In the genomic region with DNA sequence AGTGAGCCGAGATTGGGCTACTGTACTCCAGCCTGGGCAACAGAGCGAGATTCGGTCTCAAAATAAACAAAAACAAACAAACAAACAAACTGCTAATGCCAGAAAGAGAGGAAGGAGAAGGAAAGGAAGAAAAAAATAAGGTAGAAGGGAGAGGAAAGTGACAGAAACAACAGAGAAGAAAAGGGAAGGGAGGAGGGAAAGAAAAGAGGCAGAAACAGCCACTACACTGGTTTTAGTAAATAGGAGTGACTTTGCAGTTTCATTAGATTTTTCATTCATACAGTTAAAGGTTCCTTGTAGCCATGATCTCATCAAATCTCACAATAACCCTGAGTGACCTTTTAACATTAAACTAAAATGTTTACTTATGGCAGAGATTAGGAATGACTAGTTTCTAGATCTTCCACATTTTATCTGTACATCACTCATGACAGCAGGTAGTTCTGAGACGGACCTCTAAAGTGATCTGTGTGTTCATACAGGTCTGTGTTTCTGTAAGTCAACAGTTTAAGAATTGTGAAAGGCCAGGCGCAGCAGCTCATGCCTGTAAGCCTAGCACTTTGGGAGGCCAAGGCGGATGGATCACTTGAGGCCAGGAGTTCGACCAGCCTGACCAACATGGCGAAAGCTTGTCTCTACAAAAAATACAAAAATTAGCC, we compare ENCODE assay signal across 10 cellular contexts.
DNase-seq lines count a peak whose midpoint lies in the region; ATAC-seq and TF ChIP-seq lines count a peak whose summit lies in the region.
"Had no signal": no experiment of that assay in that cellular context is flagged by ENCODE, and none has a peak within 500 bp of the region (broad histone marks: within the 10 kb centered on the region; RNA-seq: fewer than 3 reads in every experiment).

No MANE protein-coding gene starts in this region.

- intact Hi-C loops in activated B cell treated with CpG ODN at 0.5 μM for 24 hours (cut with micrococcal nuclease) (no loop called here), thyroid gland (cut with DNase I) (no loop called here)

- peaks cover 85 to 93% of the 10 kb centered on the region in 2 donors for H3K4me1 ChIP-seq in thyroid gland

- no peaks in the 10 kb centered on the region for H3K27me3 ChIP-seq in thyroid gland

- peak overlapping the region; percentile 99 for H3K27ac Mint-ChIP-seq in activated T-cell treated with anti-CD3 and anti-CD28 coated beads, Interleukin-2, amount 50 U/mL, for 24 hours
- H3K27ac Mint-ChIP-seq in activated B cell treated with CpG ODN at 0.5 μM for 24 hours (peak overlapping the region; percentile 77), immature natural killer cell (peak overlapping the region in 5 of 6 donors; percentile 30 to 87 (median 73))

- ATAC-seq in activated B cell treated with CpG ODN at 0.5 μM for 24 hours (ENCODE audit: low read depth) = no peak
- no peak for ATAC-seq in GM18519 (IDR thresholded peaks at IDR 0.05; ENCODE audit: low FRiP score, unreplicated experiment)
- ATAC-seq in GM18520 (IDR thresholded peaks at IDR 0.05; ENCODE audit: unreplicated experiment) = no peak

- peak overlapping the region; percentile 43 for H3K4me3 Mint-ChIP-seq in activated T-cell treated with anti-CD3 and anti-CD28 coated beads, Interleukin-2, amount 50 U/mL, for 24 hours
- peak overlapping the region; percentile 48 for H3K4me3 Mint-ChIP-seq in activated B cell treated with CpG ODN at 0.5 μM for 24 hours
- peak overlapping the region in 4 of 5 donors; percentile 20 to 79 (median 50) for H3K4me3 Mint-ChIP-seq in immature natural killer cell

- TF ChIP-seq POLR2A in thyroid gland (IDR thresholded peaks at IDR 0.05) = no peak

- H3K4me3 ChIP-seq in thyroid gland (replicated peaks in 1 of 3) = no peak overlapping the region

- H3K27me3 Mint-ChIP-seq in activated T-cell treated with anti-CD3 and anti-CD28 coated beads, Interleukin-2, amount 50 U/mL, for 24 hours = no peaks in the 10 kb centered on the region
- no peaks in the 10 kb centered on the region for H3K27me3 Mint-ChIP-seq in activated B cell treated with CpG ODN at 0.5 μM for 24 hours
- H3K27me3 Mint-ChIP-seq in immature natural killer cell (ENCODE audit: low read depth in 3 of 3) = peaks cover 4 to 31% (median 9%) of the 10 kb centered on the region in 3 donors

- H3K27ac ChIP-seq in thyroid gland = peak overlapping the region; percentile 95 to 97 (median 96)

- H3K9me3 Mint-ChIP-seq in activated T-cell treated with anti-CD3 and anti-CD28 coated beads, Interleukin-2, amount 50 U/mL, for 24 hours = no peaks in the 10 kb centered on the region
- H3K9me3 Mint-ChIP-seq in activated B cell treated with CpG ODN at 0.5 μM for 24 hours (no peaks in the 10 kb centered on the region), immature natural killer cell (no peaks in the 10 kb centered on the region)

- no peaks in the 10 kb centered on the region for H3K36me3 ChIP-seq in thyroid gland

- DNase-seq in activated T-cell treated with anti-CD3 and anti-CD28 coated beads, Interleukin-2, amount 50 U/mL, for 24 hours = no peak
- DNase-seq in activated T-cell treated with anti-CD3 and anti-CD28 coated beads for 4 hours (no peak), activated B cell treated with CpG ODN at 0.5 μM for 24 hours (no peak), immature natural killer cell (no peak), thyroid gland (peak; percentile 66 to 72), COLO668 (lab: John Stamatoyannopoulos, UW; ENCODE audit: unreplicated experiment) (no peak)
- DNase-seq: NCI-H1092, OCI-M1 had no signal

- peaks cover 99% of the 10 kb centered on the region for H3K36me3 Mint-ChIP-seq in activated T-cell treated with anti-CD3 and anti-CD28 coated beads, Interleukin-2, amount 50 U/mL, for 24 hours (ENCODE audit: low read depth)
- H3K36me3 Mint-ChIP-seq in activated B cell treated with CpG ODN at 0.5 μM for 24 hours (ENCODE audit: low read depth) (peaks cover 80% of the 10 kb centered on the region), immature natural killer cell (peaks cover 0 to 5% (median 4%) of the 10 kb centered on the region in 3 donors)

- POLR2A ChIA-PET in activated B cell treated with CpG ODN at 0.5 μM for 24 hours (lab: Charles Lee) = interaction anchor here (1.0 to 1.4 kb wide), 4 partner anchors 10 to 34 kb away, joined by 3 to 4 read pairs (median 4); no protein-coding TSS in a partner anchor

- CTCF ChIA-PET in activated B cell treated with CpG ODN at 0.5 μM for 24 hours (lab: Charles Lee) = no interaction called here

- H3K9me3 ChIP-seq in thyroid gland = no peaks in the 10 kb centered on the region

- H3K4me1 Mint-ChIP-seq in activated T-cell treated with anti-CD3 and anti-CD28 coated beads, Interleukin-2, amount 50 U/mL, for 24 hours (ENCODE audit: low read depth) = peaks cover 95% of the 10 kb centered on the region
- H3K4me1 Mint-ChIP-seq in activated B cell treated with CpG ODN at 0.5 μM for 24 hours (peaks cover 65% of the 10 kb centered on the region), immature natural killer cell (peaks cover 54 to 76% of the 10 kb centered on the region in 2 donors)

- TF ChIP-seq CTCF in activated B cell treated with CpG ODN at 0.5 μM for 24 hours (IDR thresholded peaks at IDR 0.05) (no peak), thyroid gland (IDR thresholded peaks at IDR 0.05) (no peak)

- 80% methylated on average over 8 of the region's 8 CpGs for WGBS in thyroid gland, 2 donors

Comparison
In these comparisons a context has a peak if more than half of its experiments do, and no peak if none do; other contexts are left out.
1. DNase-seq: peak in thyroid gland (2 of 2); none in activated T-cell treated with anti-CD3 and anti-CD28 coated beads, Interleukin-2, amount 50 U/mL, for 24 hours (single experiment), activated T-cell treated with anti-CD3 and anti-CD28 coated beads for 4 hours (single experiment), activated B cell treated with CpG ODN at 0.5 μM for 24 hours (single experiment), immature natural killer cell (0 of 3) and COLO668 (single experiment).
2. Peak in every context shown above with its lines, with median percentiles within 50 percentile points of each other: H3K27ac Mint-ChIP-seq and H3K4me3 Mint-ChIP-seq.